Comparison of ENCODE assay signal across 8 cellular contexts in genomic region chr3:27368831-27369607, GRCh38. TPM values are rescaled to one million over a fixed set of nuclear protein-coding genes. Genes with fewer than 3 reads are reported as not detected.
A peak's percentile ranks its signal among the peaks of the same experiment; 100 is the strongest.
DNase-seq lines count a peak whose midpoint lies in the region; ATAC-seq and TF ChIP-seq lines count a peak whose summit lies in the region.

Gene NEK10, minus strand, starts transcription at chr3:27369383. Its CDS starts 16,501 bp downstream, at chr3:27352882.

- DNase-seq in GM10248 (ENCODE audit: extremely low spot score) (peak; percentile 96), NCI-H1417 treated with DMSO at 0.1 percent for 48 hours (lab: John Stamatoyannopoulos, UW) (peak; percentile 48), T-helper 17 cell (peak; percentile 83 to 93 (median 86)), astrocyte of the cerebellum (ENCODE audit: low read depth) (peak; percentile 71), hepatocyte (ENCODE audit: low spot score) (peak; percentile 94), putamen (ENCODE audit: low spot score) (peak; percentile 87)

- no peaks in the 10 kb centered on the region for H3K36me3 Mint-ChIP-seq in T-helper 17 cell (ENCODE audit: low read depth)

- 4% methylated on average over 44 of the region's 48 CpGs for WGBS in hepatocyte (ENCODE audit: low lambda C conversion rate, missing lambda C conversion rate)
- 1% methylated on average over 48 of the region's 48 CpGs for WGBS in urinary bladder

- H3K27ac ChIP-seq in hepatocyte = no peak within 1 kb of the TSS
- no peak within 1 kb of the TSS for H3K27ac ChIP-seq in urinary bladder (ENCODE audit: low read depth)

- no peaks in the 10 kb centered on the region for H3K27me3 Mint-ChIP-seq in T-helper 17 cell

- H3K4me3 ChIP-seq in astrocyte of the cerebellum (ENCODE audit: low read depth, low read length) (peak within 1 kb of the TSS; percentile 58), hepatocyte (peak within 1 kb of the TSS; percentile 50), urinary bladder (ENCODE audit: low read depth, low read length) (peak within 1 kb of the TSS; percentile 39)

- TF ChIP-seq CTCF in GM10248 (IDR thresholded peaks at IDR 0.05; ENCODE audit: control extremely low read depth, extremely low read depth, low read depth, missing control alignments) = no peak
- no peak for TF ChIP-seq CTCF in astrocyte of the cerebellum (IDR thresholded peaks at IDR 0.05; ENCODE audit: low read depth, low read length, missing control alignments)
- no peak for TF ChIP-seq CTCF in hepatocyte (IDR thresholded peaks at IDR 0.05; ENCODE audit: poor library complexity)

- H3K4me3 Mint-ChIP-seq in T-helper 17 cell = peak within 1 kb of the TSS; percentile 99

- H3K36me3 ChIP-seq in hepatocyte (replicated peaks; ENCODE audit: insufficient read depth, low read depth) = no peaks in the 10 kb centered on the region
- H3K36me3 ChIP-seq in urinary bladder (ENCODE audit: insufficient read depth) = no peaks in the 10 kb centered on the region

- H3K4me1 Mint-ChIP-seq in T-helper 17 cell = peaks cover 16% of the 10 kb centered on the region

- in situ Hi-C loops in astrocyte of the cerebellum (cut with HindIII; ENCODE audit: low sequenced_read_pairs) = loop anchor here (5.0 kb wide), 1 partner anchor 33 kb away; no protein-coding TSS in a partner anchor

- H3K4me2 ChIP-seq in hepatocyte = peak within 1 kb of the TSS; percentile 89

- H3K9me2 ChIP-seq in hepatocyte (replicated peaks; ENCODE audit: insufficient read depth) = no peaks in the 10 kb centered on the region

- peak within 1 kb of the TSS; percentile 95 for H3K27ac Mint-ChIP-seq in T-helper 17 cell

- H3K9me3 ChIP-seq in T-helper 17 cell (ENCODE audit: control insufficient read depth, low read length, poor library complexity, severe bottlenecking) (no peaks in the 10 kb centered on the region), hepatocyte (ENCODE audit: low read depth) (no peaks in the 10 kb centered on the region)

- no peaks in the 10 kb centered on the region for H3K79me2 ChIP-seq in hepatocyte

- no peaks in the 10 kb centered on the region for H3K27me3 ChIP-seq in hepatocyte

- POLR2A ChIA-PET in GM10248 (lab: Yijun Ruan, JAX) = interaction anchor here (0.6 kb wide), 1 partner anchor 116 kb away, joined by 3 read pairs; the partner anchor contains the start of gene SLC4A7

- no peaks in the 10 kb centered on the region for H4K20me1 ChIP-seq in hepatocyte (ENCODE audit: insufficient read depth, poor library complexity, severe bottlenecking)

- CTCF ChIA-PET in GM10248 (lab: Yijun Ruan, JAX) = interaction anchor here (0.9 to 5.7 kb wide), 8 partner anchors 9 to 313 kb away, joined by 3 to 30 read pairs (median 3); partner anchors contain the start of gene SLC4A7

- ATAC-seq in HG02642 (IDR thresholded peaks at IDR 0.05; ENCODE audit: poor library complexity, unreplicated experiment) (peak; percentile 100), T-helper 17 cell (peak; percentile 99)

- peak within 1 kb of the TSS; percentile 78 for H2AFZ ChIP-seq in hepatocyte

- H3K4me1 ChIP-seq in hepatocyte (ENCODE audit: insufficient read depth) = no peaks in the 10 kb centered on the region
- H3K4me1 ChIP-seq in urinary bladder (ENCODE audit: insufficient read depth) = no peaks in the 10 kb centered on the region

RNA-seq across cellular contexts. Expression of gene NEK10, which starts in this region (rescaled TPM):
- total RNA-seq in T-helper 17 cell = 1 to 10 TPM; 1.7 to 2.3 TPM
- 2.0 and 2.3 TPM in 2 replicates for total RNA-seq in hepatocyte
- polyA plus RNA-seq in hepatocyte = 0.13 and 0.73 TPM in 2 replicates
- 7.5 TPM for total RNA-seq in urinary bladder
- 2.0 TPM for polyA plus RNA-seq in urinary bladder
